8 cellular contexts compared by ENCODE assay signal in the genomic region with DNA sequence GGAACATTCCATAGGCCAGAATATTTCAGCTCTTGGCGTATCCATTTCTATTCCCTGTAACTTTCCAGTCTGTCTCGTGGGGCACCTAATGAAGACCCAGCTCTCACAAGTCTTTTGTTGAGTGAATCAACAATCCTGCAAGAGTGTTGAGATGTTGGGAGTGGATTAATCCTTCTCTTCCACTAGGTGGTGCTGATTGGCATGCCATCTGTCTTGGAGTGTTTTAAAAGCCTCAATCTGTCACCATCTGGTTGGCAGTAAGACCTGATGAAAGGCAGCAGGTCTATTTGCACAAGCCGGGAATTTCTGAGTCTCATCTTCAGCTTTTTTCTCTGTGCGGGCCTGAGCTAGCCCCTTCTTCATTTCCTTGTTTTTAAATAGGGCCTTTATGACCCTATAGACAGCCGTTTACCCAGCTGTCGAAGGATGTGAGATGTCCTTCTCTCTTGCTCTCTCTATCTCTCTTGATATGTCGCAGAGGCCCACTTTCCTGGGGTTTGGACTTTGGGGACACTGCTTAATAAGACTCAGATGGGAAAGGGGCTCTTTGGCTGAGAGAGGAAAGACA.
DNase-seq lines count a peak whose midpoint lies in the region; ATAC-seq and FAIRE-seq lines count a peak whose summit lies in the region.

No MANE protein-coding gene starts in this region.

- peak; percentile 4 for DNase-seq in activated gamma-delta T cell treated with Interleukin-2 at 50 U/mL for 16 hours
- no peak for DNase-seq in activated gamma-delta T cell (lab: John Stamatoyannopoulos, UW)
- DNase-seq in H4 (ENCODE audit: low spot score), result peak; percentile 76
- peak; percentile 22 for DNase-seq in NCI-H146 (lab: John Stamatoyannopoulos, UW)
- DNase-seq in astrocyte of the hippocampus (ENCODE audit: low read depth, low spot score), result peak; percentile 63
- peak; percentile 64 for DNase-seq in islet precursor cell
- peak; percentile 49 for DNase-seq in urothelium cell line (ENCODE audit: low spot score)

- no peak for FAIRE-seq in urothelium cell line (lab: Jason Lieb, UNC)

- ATAC-seq in HG03025 (IDR thresholded peaks at IDR 0.05; ENCODE audit: low FRiP score, unreplicated experiment), result no peak
